8 cellular contexts compared by ENCODE assay signal in the genomic region with DNA sequence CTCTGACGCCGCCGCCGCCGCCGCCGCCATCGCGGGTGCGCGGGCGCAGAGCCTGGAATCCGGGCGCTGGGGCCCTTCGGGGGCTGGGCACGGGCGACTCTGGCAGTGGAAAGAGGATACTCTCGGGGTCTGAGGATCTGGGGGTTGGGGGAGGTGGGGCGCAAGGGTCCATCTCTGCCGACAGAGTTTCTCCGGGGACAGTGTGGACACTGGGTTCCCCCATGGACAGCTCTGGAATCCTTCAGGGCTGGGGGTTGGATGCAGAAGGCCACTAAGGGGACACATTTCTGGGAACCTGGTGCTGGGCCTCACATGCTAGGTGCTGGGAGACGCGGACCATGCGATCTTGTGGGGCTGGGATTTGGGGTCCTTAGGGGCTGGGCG. TPM values are rescaled to one million over a fixed set of nuclear protein-coding genes. Genes with fewer than 3 reads are reported as not detected.
A peak's percentile ranks its signal among the peaks of the same experiment; 100 is the strongest.
DNase-seq lines count a peak whose midpoint lies in the region; ATAC-seq, FAIRE-seq and TF ChIP-seq lines count a peak whose summit lies in the region.
"Had no signal": no experiment of that assay in that cellular context is flagged by ENCODE, and none has a peak within 500 bp of the region (broad histone marks: within the 10 kb centered on the region; RNA-seq: fewer than 3 reads in every experiment).

No MANE protein-coding gene starts in this region.

- H4K20me1 ChIP-seq in endothelial cell of umbilical vein (replicated peaks; ENCODE audit: control insufficient read depth, extremely low read depth, insufficient read depth, low read length): no peaks in the 10 kb centered on the region

- peaks cover 36% of the 10 kb centered on the region for H3K27me3 ChIP-seq in NT2/D1 (ENCODE audit: insufficient read depth, insufficient read length)
- peaks cover 18 to 31% of the 10 kb centered on the region in 2 experiments for H3K27me3 ChIP-seq in endothelial cell of umbilical vein (ENCODE audit: control insufficient read depth in 2 of 2, insufficient read depth in 2 of 2, low read length in 2 of 2)
- H3K27me3 ChIP-seq in prostate gland (replicated peaks; ENCODE audit: insufficient read depth): no peaks in the 10 kb centered on the region

- H3K4me1 ChIP-seq in NT2/D1 (ENCODE audit: insufficient read depth, insufficient read length) (peaks cover 14% of the 10 kb centered on the region), endothelial cell of umbilical vein (ENCODE audit: control insufficient read depth, extremely low read depth, insufficient read depth, low read length) (peaks cover 22% of the 10 kb centered on the region), prostate gland (replicated peaks) (peaks cover 4% of the 10 kb centered on the region)

- CTCF ChIA-PET in endothelial cell of umbilical vein (lab: Charles Lee): interaction anchor here (0.7 to 2.4 kb wide), 9 partner anchors 12 to 349 kb away, joined by 3 to 11 read pairs (median 5); a partner anchor contains a TSS

- peak; percentile 22 for DNase-seq in EL
- no peak for DNase-seq in NT2/D1 (ENCODE audit: low read depth, low spot score)
- no peak for DNase-seq in endothelial cell of umbilical vein (ENCODE audit: low read depth, low spot score)
- no peak for DNase-seq in prostate gland (ENCODE audit: low spot score)
- no peak for DNase-seq in ecto neural progenitor cell (ENCODE audit: low spot score)
- DNase-seq in NCI-H524 (lab: John Stamatoyannopoulos, UW): no peak

- peak overlapping the region; percentile 23 for H2AFZ ChIP-seq in endothelial cell of umbilical vein (ENCODE audit: low read depth, low read length)

- H3K9ac ChIP-seq in NT2/D1 (ENCODE audit: insufficient read length, low read depth) (peak overlapping the region; percentile 85), endothelial cell of umbilical vein (replicated peaks; ENCODE audit: extremely low read depth, insufficient read depth, low read length) (no peak overlapping the region)

- H3K36me3 ChIP-seq in NT2/D1 (ENCODE audit: insufficient read depth, insufficient read length, low read length) (peaks cover 16% of the 10 kb centered on the region), endothelial cell of umbilical vein (ENCODE audit: control insufficient read depth in 2 of 2, extremely low read depth in 1 of 2, insufficient read depth in 2 of 2, low read length in 2 of 2) (peaks cover 0 to 3% of the 10 kb centered on the region in 2 experiments), prostate gland (peaks cover 0 to 9% of the 10 kb centered on the region in 2 donors)

- no peak for ATAC-seq in GM18861 (IDR thresholded peaks at IDR 0.05; ENCODE audit: unreplicated experiment)
- ATAC-seq: pancreas had no signal

- H3K79me2 ChIP-seq in endothelial cell of umbilical vein (ENCODE audit: control insufficient read depth, insufficient read depth, low read length): no peaks in the 10 kb centered on the region

- H3K9me1 ChIP-seq in endothelial cell of umbilical vein (replicated peaks; ENCODE audit: control insufficient read depth, extremely low read depth, insufficient read depth, low read length): no peaks in the 10 kb centered on the region

- H3K4me2 ChIP-seq in endothelial cell of umbilical vein (ENCODE audit: insufficient read depth, low read length): peak overlapping the region; percentile 19

- no peak for TF ChIP-seq CTCF in endothelial cell of umbilical vein (IDR thresholded peaks at IDR 0.05; ENCODE audit: extremely low read depth in 1 of 2, insufficient read depth in 1 of 2, low read depth in 1 of 2, low read length in 2 of 2)
- TF ChIP-seq CTCF in prostate gland (IDR thresholded peaks at IDR 0.05): no peak

- BruUV-seq in endothelial cell of umbilical vein (replicated peaks; lab: Mats Ljungman, UMichigan): no TSS peak

- dilution Hi-C loops in endothelial cell of umbilical vein (cut with MboI; ENCODE audit: extremely low pct_ligation_motif_present, low sequenced_read_pairs): no loop called here

- FAIRE-seq in endothelial cell of umbilical vein (lab: Jason Lieb, UNC): no peak
- FAIRE-seq: pancreas had no signal

- H3K27ac ChIP-seq in endothelial cell of umbilical vein (ENCODE audit: insufficient read depth, low read depth, low read length): no peak overlapping the region
- H3K27ac ChIP-seq in prostate gland: peak overlapping the region; percentile 9 to 22
- H3K27ac ChIP-seq: pancreas had no signal

- no peak for TF ChIP-seq POLR2A in endothelial cell of umbilical vein (IDR thresholded peaks at IDR 0.05; ENCODE audit: low read depth, low read length)
- no peak for TF ChIP-seq POLR2A in prostate gland (IDR thresholded peaks at IDR 0.05)

- POLR2A ChIA-PET in endothelial cell of umbilical vein (lab: Charles Lee): no interaction called here

- H3K9me3 ChIP-seq in NT2/D1 (ENCODE audit: insufficient read depth, low read length) (peaks cover 4% of the 10 kb centered on the region; the same call in 1 of the 2 replicates), endothelial cell of umbilical vein (replicated peaks; ENCODE audit: control insufficient read depth, insufficient read depth, low read length) (no peaks in the 10 kb centered on the region), prostate gland (no peaks in the 10 kb centered on the region)
- H3K9me3 ChIP-seq: pancreas had no signal

- intact Hi-C loops in endothelial cell of umbilical vein (cut with micrococcal nuclease): no loop called here
- intact Hi-C loops in prostate gland (cut with DNase I): no loop called here

- peak overlapping the region; percentile 50 for H3K4me3 ChIP-seq in NT2/D1 (ENCODE audit: insufficient read length, low read depth)
- no peak overlapping the region for H3K4me3 ChIP-seq in endothelial cell of umbilical vein (replicated peaks in 1 of 3; ENCODE audit: insufficient read depth in 1 of 3, low read depth in 1 of 3, low read length in 3 of 3)
- peak overlapping the region; percentile 17 to 26 for H3K4me3 ChIP-seq in prostate gland

- WGBS in prostate gland: 4% methylated on average over 25 of the region's 25 CpGs

TF ChIP-seq in endothelial cell of umbilical vein, 7 proteins besides CTCF, POLR2A, EP300 and RAD21 (continues in another document):
- TF ChIP-seq, protein P1, sequence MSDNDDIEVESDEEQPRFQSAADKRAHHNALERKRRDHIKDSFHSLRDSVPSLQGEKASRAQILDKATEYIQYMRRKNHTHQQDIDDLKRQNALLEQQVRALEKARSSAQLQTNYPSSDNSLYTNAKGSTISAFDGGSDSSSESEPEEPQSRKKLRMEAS (IDR thresholded peaks at IDR 0.05; ENCODE audit: insufficient read depth, insufficient read length): no peak

RNA-seq across cellular contexts. Expression of a gene that starts 2.3 kb away (rescaled TPM):
- total RNA-seq in endothelial cell of umbilical vein (1.2 TPM in 1 of 2 replicates, not detected in the other), prostate gland (1 to 10 TPM in 1 of 2 donors, not detected in 1; 3.2 TPM)
- 0.35 and 0.81 TPM in 2 replicates for polyA plus RNA-seq in endothelial cell of umbilical vein
- not detected in 2 replicates for polyA plus RNA-seq in endothelial cell of umbilical vein (2011; cell fraction: cytosol; rRNA removed)
- 0.16 TPM in 1 of 2 replicates, not detected in the other for polyA plus RNA-seq in endothelial cell of umbilical vein (2011; cell fraction: nucleus; rRNA removed)
- 1.2 TPM in 1 of 2 replicates, not detected in the other for polyA plus RNA-seq in endothelial cell of umbilical vein (2012)
- not detected in 2 replicates for polyA minus RNA-seq in endothelial cell of umbilical vein
- polyA minus RNA-seq in endothelial cell of umbilical vein (2011; cell fraction: cytosol; rRNA and poly(A)+ RNA removed): 9.8 TPM
- 0.48 TPM in 1 of 2 replicates, not detected in the other for polyA minus RNA-seq in endothelial cell of umbilical vein (2011; cell fraction: nucleus; rRNA and poly(A)+ RNA removed)

RNA-seq across cellular contexts. Expression of a gene that starts 3.2 kb away (rescaled TPM):
- total RNA-seq in endothelial cell of umbilical vein: 23.7 and 29.2 TPM in 2 replicates
- polyA plus RNA-seq in endothelial cell of umbilical vein: 25.8 and 33.0 TPM in 2 replicates
- polyA plus RNA-seq in endothelial cell of umbilical vein (2011; cell fraction: cytosol; rRNA removed): 16.5 and 22.3 TPM in 2 replicates
- polyA plus RNA-seq in endothelial cell of umbilical vein (2011; cell fraction: nucleus; rRNA removed): 9.7 and 11.4 TPM in 2 replicates
- polyA plus RNA-seq in endothelial cell of umbilical vein (2012): 27.3 and 36.7 TPM in 2 replicates
- 7.7 and 7.8 TPM in 2 replicates for polyA minus RNA-seq in endothelial cell of umbilical vein
- polyA minus RNA-seq in endothelial cell of umbilical vein (2011; cell fraction: cytosol; rRNA and poly(A)+ RNA removed): 7.9 TPM
- polyA minus RNA-seq in endothelial cell of umbilical vein (2011; cell fraction: nucleus; rRNA and poly(A)+ RNA removed): 2.5 and 5.2 TPM in 2 replicates
- 10 to 100 TPM; 37.4 to 95.0 TPM for total RNA-seq in prostate gland

RNA-seq across cellular contexts. Expression of a gene that starts 9.0 kb away (rescaled TPM):
- total RNA-seq in endothelial cell of umbilical vein (27.6 and 31.1 TPM in 2 replicates), prostate gland (10 to 100 TPM in 1 of 2 donors, 1 to 10 TPM in 1; 5.0 to 37.1 TPM)
- 16.0 and 25.6 TPM in 2 replicates for polyA plus RNA-seq in endothelial cell of umbilical vein
- 7.2 and 11.6 TPM in 2 replicates for polyA plus RNA-seq in endothelial cell of umbilical vein (2011; cell fraction: cytosol; rRNA removed)
- 4.2 and 4.6 TPM in 2 replicates for polyA plus RNA-seq in endothelial cell of umbilical vein (2011; cell fraction: nucleus; rRNA removed)
- 12.6 and 33.1 TPM in 2 replicates for polyA plus RNA-seq in endothelial cell of umbilical vein (2012)
- polyA minus RNA-seq in endothelial cell of umbilical vein: 2.4 and 2.9 TPM in 2 replicates
- 14.6 TPM for polyA minus RNA-seq in endothelial cell of umbilical vein (2011; cell fraction: cytosol; rRNA and poly(A)+ RNA removed)
- polyA minus RNA-seq in endothelial cell of umbilical vein (2011; cell fraction: nucleus; rRNA and poly(A)+ RNA removed): 1.6 and 5.6 TPM in 2 replicates

RNA-seq across cellular contexts. Expression of a gene that starts 13.2 kb away (rescaled TPM):
- total RNA-seq in endothelial cell of umbilical vein: 31.6 and 36.0 TPM in 2 replicates
- polyA plus RNA-seq in endothelial cell of umbilical vein: 13.8 and 14.0 TPM in 2 replicates
- 8.8 and 12.6 TPM in 2 replicates for polyA plus RNA-seq in endothelial cell of umbilical vein (2011; cell fraction: cytosol; rRNA removed)
- polyA plus RNA-seq in endothelial cell of umbilical vein (2011; cell fraction: nucleus; rRNA removed): 45.9 and 51.2 TPM in 2 replicates
- 16.2 and 21.2 TPM in 2 replicates for polyA plus RNA-seq in endothelial cell of umbilical vein (2012)
- 11.8 and 14.7 TPM in 2 replicates for polyA minus RNA-seq in endothelial cell of umbilical vein
- polyA minus RNA-seq in endothelial cell of umbilical vein (2011; cell fraction: cytosol; rRNA and poly(A)+ RNA removed): 15.1 TPM
- 16.2 and 23.8 TPM in 2 replicates for polyA minus RNA-seq in endothelial cell of umbilical vein (2011; cell fraction: nucleus; rRNA and poly(A)+ RNA removed)
- 10 to 100 TPM; 21.6 to 45.2 TPM for total RNA-seq in prostate gland

RNA-seq across cellular contexts. Expression of a gene that starts 26.6 kb away (rescaled TPM):
- total RNA-seq in endothelial cell of umbilical vein (61.5 and 62.9 TPM in 2 replicates), prostate gland (10 to 100 TPM; 47.3 to 83.4 TPM)
- 64.3 and 82.5 TPM in 2 replicates for polyA plus RNA-seq in endothelial cell of umbilical vein
- 31.1 and 39.1 TPM in 2 replicates for polyA plus RNA-seq in endothelial cell of umbilical vein (2011; cell fraction: cytosol; rRNA removed)
- polyA plus RNA-seq in endothelial cell of umbilical vein (2011; cell fraction: nucleus; rRNA removed): 88.2 and 102 TPM in 2 replicates
- polyA plus RNA-seq in endothelial cell of umbilical vein (2012): 52.7 and 53.2 TPM in 2 replicates
- polyA minus RNA-seq in endothelial cell of umbilical vein: 27.7 and 30.8 TPM in 2 replicates
- polyA minus RNA-seq in endothelial cell of umbilical vein (2011; cell fraction: cytosol; rRNA and poly(A)+ RNA removed): 62.2 TPM
- 20.3 and 39.5 TPM in 2 replicates for polyA minus RNA-seq in endothelial cell of umbilical vein (2011; cell fraction: nucleus; rRNA and poly(A)+ RNA removed)

Comparison
In these comparisons a context has a peak if more than half of its experiments do, and no peak if none do; other contexts are left out.
1. H3K4me3 ChIP-seq: peak in NT2/D1 (single experiment) and prostate gland (2 of 2); none in endothelial cell of umbilical vein (0 of 3).